1 cellular context compared by ENCODE assay signal in genomic region chr1:35278886-35279554, GRCh38.
TF ChIP-seq lines count a peak whose summit lies in the region.

No MANE protein-coding gene starts in this region.

TF ChIP-seq in K562, 482 proteins besides CTCF, POLR2A, EP300 and RAD21 (continued from another document and continues in another):
- TF ChIP-seq, protein P1, sequence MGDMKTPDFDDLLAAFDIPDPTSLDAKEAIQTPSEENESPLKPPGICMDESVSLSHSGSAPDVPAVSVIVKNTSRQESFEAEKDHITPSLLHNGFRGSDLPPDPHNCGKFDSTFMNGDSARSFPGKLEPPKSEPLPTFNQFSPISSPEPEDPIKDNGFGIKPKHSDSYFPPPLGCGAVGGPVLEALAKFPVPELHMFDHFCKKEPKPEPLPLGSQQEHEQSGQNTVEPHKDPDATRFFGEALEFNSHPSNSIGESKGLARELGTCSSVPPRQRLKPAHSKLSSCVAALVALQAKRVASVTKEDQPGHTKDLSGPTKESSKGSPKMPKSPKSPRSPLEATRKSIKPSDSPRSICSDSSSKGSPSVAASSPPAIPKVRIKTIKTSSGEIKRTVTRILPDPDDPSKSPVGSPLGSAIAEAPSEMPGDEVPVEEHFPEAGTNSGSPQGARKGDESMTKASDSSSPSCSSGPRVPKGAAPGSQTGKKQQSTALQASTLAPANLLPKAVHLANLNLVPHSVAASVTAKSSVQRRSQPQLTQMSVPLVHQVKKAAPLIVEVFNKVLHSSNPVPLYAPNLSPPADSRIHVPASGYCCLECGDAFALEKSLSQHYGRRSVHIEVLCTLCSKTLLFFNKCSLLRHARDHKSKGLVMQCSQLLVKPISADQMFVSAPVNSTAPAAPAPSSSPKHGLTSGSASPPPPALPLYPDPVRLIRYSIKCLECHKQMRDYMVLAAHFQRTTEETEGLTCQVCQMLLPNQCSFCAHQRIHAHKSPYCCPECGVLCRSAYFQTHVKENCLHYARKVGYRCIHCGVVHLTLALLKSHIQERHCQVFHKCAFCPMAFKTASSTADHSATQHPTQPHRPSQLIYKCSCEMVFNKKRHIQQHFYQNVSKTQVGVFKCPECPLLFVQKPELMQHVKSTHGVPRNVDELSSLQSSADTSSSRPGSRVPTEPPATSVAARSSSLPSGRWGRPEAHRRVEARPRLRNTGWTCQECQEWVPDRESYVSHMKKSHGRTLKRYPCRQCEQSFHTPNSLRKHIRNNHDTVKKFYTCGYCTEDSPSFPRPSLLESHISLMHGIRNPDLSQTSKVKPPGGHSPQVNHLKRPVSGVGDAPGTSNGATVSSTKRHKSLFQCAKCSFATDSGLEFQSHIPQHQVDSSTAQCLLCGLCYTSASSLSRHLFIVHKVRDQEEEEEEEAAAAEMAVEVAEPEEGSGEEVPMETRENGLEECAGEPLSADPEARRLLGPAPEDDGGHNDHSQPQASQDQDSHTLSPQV (IDR thresholded peaks at IDR 0.05) = peak; percentile 99
- TF ChIP-seq ZFX (CRISPR knock-in tag; IDR thresholded peaks at IDR 0.05) = peak; percentile 25; the same call in 1 of the 2 replicates
- TF ChIP-seq ZEB2 (IDR thresholded peaks at IDR 0.05) = peak; percentile 67; the same call in 1 of the 2 replicates
- TF ChIP-seq, protein P2, sequence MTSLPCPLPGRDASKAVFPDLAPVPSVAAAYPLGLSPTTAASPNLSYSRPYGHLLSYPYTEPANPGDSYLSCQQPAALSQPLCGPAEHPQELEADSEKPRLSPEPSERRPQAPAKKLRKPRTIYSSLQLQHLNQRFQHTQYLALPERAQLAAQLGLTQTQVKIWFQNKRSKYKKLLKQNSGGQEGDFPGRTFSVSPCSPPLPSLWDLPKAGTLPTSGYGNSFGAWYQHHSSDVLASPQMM (CRISPR knock-in tag; IDR thresholded peaks at IDR 0.05) = no peak
- TF ChIP-seq TARDBP (IDR thresholded peaks at IDR 0.05) = no peak
- peak; percentile 59 for TF ChIP-seq E2F8 (IDR thresholded peaks at IDR 0.05; ENCODE audit: low read depth, partially characterized antibody)
- TF ChIP-seq ZNF239 (CRISPR knock-in tag; IDR thresholded peaks at IDR 0.05) = no peak; the same call in 1 of the 2 replicates
- TF ChIP-seq ZNF584 (CRISPR knock-in tag; IDR thresholded peaks at IDR 0.05; ENCODE audit: low read depth) = peak; percentile 25; the same call in 1 of the 2 replicates
- no peak for TF ChIP-seq LARP7 (IDR thresholded peaks at IDR 0.05)
- TF ChIP-seq, protein P3, sequence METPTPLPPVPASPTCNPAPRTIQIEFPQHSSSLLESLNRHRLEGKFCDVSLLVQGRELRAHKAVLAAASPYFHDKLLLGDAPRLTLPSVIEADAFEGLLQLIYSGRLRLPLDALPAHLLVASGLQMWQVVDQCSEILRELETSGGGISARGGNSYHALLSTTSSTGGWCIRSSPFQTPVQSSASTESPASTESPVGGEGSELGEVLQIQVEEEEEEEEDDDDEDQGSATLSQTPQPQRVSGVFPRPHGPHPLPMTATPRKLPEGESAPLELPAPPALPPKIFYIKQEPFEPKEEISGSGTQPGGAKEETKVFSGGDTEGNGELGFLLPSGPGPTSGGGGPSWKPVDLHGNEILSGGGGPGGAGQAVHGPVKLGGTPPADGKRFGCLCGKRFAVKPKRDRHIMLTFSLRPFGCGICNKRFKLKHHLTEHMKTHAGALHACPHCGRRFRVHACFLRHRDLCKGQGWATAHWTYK (CRISPR knock-in tag; IDR thresholded peaks at IDR 0.05) = 0 out of 2 replicates have a peak, but pooled peaks have one; percentile 52
- no peak; the same call in 1 of the 2 replicates for TF ChIP-seq CHD2 (IDR thresholded peaks at IDR 0.05; ENCODE audit: low read depth, low read length)
- peak; percentile 80; the same call in 1 of the 2 replicates for TF ChIP-seq HBP1 (CRISPR knock-in tag; IDR thresholded peaks at IDR 0.05)
- TF ChIP-seq USF1 (CRISPR knock-in tag; IDR thresholded peaks at IDR 0.05) = peak; percentile 78
- TF ChIP-seq PKNOX1 (IDR thresholded peaks at IDR 0.05) = peak; percentile 97
- peak in 1 of 2 experiments; percentile 75; a peak in 2 of 4 replicates for TF ChIP-seq ZMIZ1 (IDR thresholded peaks at IDR 0.05; ENCODE audit: low read depth in 2 of 2, low read length in 2 of 2)
- no peak for TF ChIP-seq REST (CRISPR knock-in tag; IDR thresholded peaks at IDR 0.05; ENCODE audit: low read depth)
- peak in 1 of 2 experiments; percentile 87; a peak in 2 of 4 replicates for TF ChIP-seq HDAC1 (IDR thresholded peaks at IDR 0.05)
- TF ChIP-seq HES1 (IDR thresholded peaks at IDR 0.05; ENCODE audit: low read depth) = peak; percentile 99
- TF ChIP-seq ZFPM2 (CRISPR knock-in tag; IDR thresholded peaks at IDR 0.05) = no peak
- TF ChIP-seq NCOA1 (IDR thresholded peaks at IDR 0.05; ENCODE audit: low read depth) = peak; percentile 42; the same call in 1 of the 2 replicates
- TF ChIP-seq, protein P4, sequence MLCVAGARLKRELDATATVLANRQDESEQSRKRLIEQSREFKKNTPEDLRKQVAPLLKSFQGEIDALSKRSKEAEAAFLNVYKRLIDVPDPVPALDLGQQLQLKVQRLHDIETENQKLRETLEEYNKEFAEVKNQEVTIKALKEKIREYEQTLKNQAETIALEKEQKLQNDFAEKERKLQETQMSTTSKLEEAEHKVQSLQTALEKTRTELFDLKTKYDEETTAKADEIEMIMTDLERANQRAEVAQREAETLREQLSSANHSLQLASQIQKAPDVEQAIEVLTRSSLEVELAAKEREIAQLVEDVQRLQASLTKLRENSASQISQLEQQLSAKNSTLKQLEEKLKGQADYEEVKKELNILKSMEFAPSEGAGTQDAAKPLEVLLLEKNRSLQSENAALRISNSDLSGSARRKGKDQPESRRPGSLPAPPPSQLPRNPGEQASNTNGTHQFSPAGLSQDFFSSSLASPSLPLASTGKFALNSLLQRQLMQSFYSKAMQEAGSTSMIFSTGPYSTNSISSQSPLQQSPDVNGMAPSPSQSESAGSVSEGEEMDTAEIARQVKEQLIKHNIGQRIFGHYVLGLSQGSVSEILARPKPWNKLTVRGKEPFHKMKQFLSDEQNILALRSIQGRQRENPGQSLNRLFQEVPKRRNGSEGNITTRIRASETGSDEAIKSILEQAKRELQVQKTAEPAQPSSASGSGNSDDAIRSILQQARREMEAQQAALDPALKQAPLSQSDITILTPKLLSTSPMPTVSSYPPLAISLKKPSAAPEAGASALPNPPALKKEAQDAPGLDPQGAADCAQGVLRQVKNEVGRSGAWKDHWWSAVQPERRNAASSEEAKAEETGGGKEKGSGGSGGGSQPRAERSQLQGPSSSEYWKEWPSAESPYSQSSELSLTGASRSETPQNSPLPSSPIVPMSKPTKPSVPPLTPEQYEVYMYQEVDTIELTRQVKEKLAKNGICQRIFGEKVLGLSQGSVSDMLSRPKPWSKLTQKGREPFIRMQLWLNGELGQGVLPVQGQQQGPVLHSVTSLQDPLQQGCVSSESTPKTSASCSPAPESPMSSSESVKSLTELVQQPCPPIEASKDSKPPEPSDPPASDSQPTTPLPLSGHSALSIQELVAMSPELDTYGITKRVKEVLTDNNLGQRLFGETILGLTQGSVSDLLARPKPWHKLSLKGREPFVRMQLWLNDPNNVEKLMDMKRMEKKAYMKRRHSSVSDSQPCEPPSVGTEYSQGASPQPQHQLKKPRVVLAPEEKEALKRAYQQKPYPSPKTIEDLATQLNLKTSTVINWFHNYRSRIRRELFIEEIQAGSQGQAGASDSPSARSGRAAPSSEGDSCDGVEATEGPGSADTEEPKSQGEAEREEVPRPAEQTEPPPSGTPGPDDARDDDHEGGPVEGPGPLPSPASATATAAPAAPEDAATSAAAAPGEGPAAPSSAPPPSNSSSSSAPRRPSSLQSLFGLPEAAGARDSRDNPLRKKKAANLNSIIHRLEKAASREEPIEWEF (CRISPR knock-in tag; IDR thresholded peaks at IDR 0.05) = peak; percentile 85
